ENCODE assay signal across 1 cellular context in genomic region chr1:116504308-116505156, GRCh38.
TF ChIP-seq lines count a peak whose summit lies in the region.

No MANE protein-coding gene starts in this region.

TF ChIP-seq in K562, 482 proteins besides CTCF, POLR2A, EP300 and RAD21 (continued from another document and continues in another):
- TF ChIP-seq POLR2AphosphoS5 (IDR thresholded peaks at IDR 0.05; ENCODE audit: control insufficient read depth, insufficient read depth, low read depth, low read length) (0 out of 2 replicates have a peak, but pooled peaks have one; percentile 31), ESRRA (IDR thresholded peaks at IDR 0.05; ENCODE audit: borderline replicate concordance, low read depth) (peak; percentile 83; the same call in 1 of the 2 replicates), GABPA (tag; conservative IDR thresholded peaks at IDR 0.05; ENCODE audit: low read depth) (peak; percentile 74), KDM4B (IDR thresholded peaks at IDR 0.05; ENCODE audit: borderline replicate concordance in 2 of 2, low read depth in 1 of 2) (peak in 1 of 2 experiments; percentile 34; a peak in 1 of 4 replicates), NFE2 (IDR thresholded peaks at IDR 0.05; ENCODE audit: low read depth) (peak; percentile 90), BACH1 (tag; IDR thresholded peaks at IDR 0.05) (peak; percentile 78; the same call in 1 of the 2 replicates), EP400 (IDR thresholded peaks at IDR 0.05) (peak; percentile 66), ZNF384 (IDR thresholded peaks at IDR 0.05; ENCODE audit: low read depth, low read length) (no peak), BRD4 (IDR thresholded peaks at IDR 0.05) (peak; percentile 59; the same call in 1 of the 2 replicates), SMARCB1 (IDR thresholded peaks at IDR 0.05; ENCODE audit: insufficient read length, low read depth) (no peak), HNRNPL (IDR thresholded peaks at IDR 0.05; ENCODE audit: low read depth, low read length) (no peak), CAMTA2 (CRISPR knock-in tag; conservative IDR thresholded peaks at IDR 0.05) (0 out of 2 replicates have a peak, but pooled peaks have one; percentile 68), STAT5A (IDR thresholded peaks at IDR 0.05; ENCODE audit: borderline replicate concordance, low read length) (no peak), ZNF224 (CRISPR knock-in tag; IDR thresholded peaks at IDR 0.05) (no peak), RBBP5 (IDR thresholded peaks at IDR 0.05; ENCODE audit: borderline replicate concordance, insufficient read depth, low read length, poor library complexity, severe bottlenecking) (peak; percentile 82), KLF6 (CRISPR knock-in tag; IDR thresholded peaks at IDR 0.05; ENCODE audit: borderline replicate concordance) (no peak; the same call in 1 of the 2 replicates), DPF2 (IDR thresholded peaks at IDR 0.05) (peak; percentile 98), HDAC8 (tag; IDR thresholded peaks at IDR 0.05) (peak; percentile 68), NCOR1 (IDR thresholded peaks at IDR 0.05) (peak; percentile 75), ZNF347 (CRISPR knock-in tag; IDR thresholded peaks at IDR 0.05; ENCODE audit: low read depth) (0 out of 2 replicates have a peak, but pooled peaks have one; percentile 43), JUNB (CRISPR knock-in tag; conservative IDR thresholded peaks at IDR 0.05) (peak; percentile 90), XRCC3 (IDR thresholded peaks at IDR 0.05) (no peak), AFF4 (CRISPR knock-in tag; IDR thresholded peaks at IDR 0.05) (0 out of 2 replicates have a peak, but pooled peaks have one; percentile 92), HDAC6 (IDR thresholded peaks at IDR 0.05; ENCODE audit: low read depth, low read length) (no peak), ZBTB33 (CRISPR knock-in tag; IDR thresholded peaks at IDR 0.05) (peak; percentile 39; the same call in 1 of the 2 replicates), HNRNPH1 (optimal IDR thresholded peaks at IDR 0.05; ENCODE audit: low read depth, low read length) (no peak), ZBTB2 (IDR thresholded peaks at IDR 0.05) (0 out of 2 replicates have a peak, but pooled peaks have one; percentile 12), DLX4 (CRISPR knock-in tag; IDR thresholded peaks at IDR 0.05) (no peak), ZNF586 (CRISPR knock-in tag; conservative IDR thresholded peaks at IDR 0.05) (no peak), HDAC1 (IDR thresholded peaks at IDR 0.05) (peak in 1 of 2 experiments; percentile 62; a peak in 2 of 4 replicates), MNT (conservative IDR thresholded peaks at IDR 0.05) (peak; percentile 63 to 79; a peak in 2 of 4 replicates), MAFK (IDR thresholded peaks at IDR 0.05; ENCODE audit: low read length) (peak; percentile 65; the same call in 1 of the 2 replicates), TSC22D4 (tag; IDR thresholded peaks at IDR 0.05) (no peak), TAF7 (tag; IDR thresholded peaks at IDR 0.05) (peak; percentile 57; the same call in 1 of the 2 replicates), HMGN3 (IDR thresholded peaks at IDR 0.05; ENCODE audit: borderline replicate concordance, extremely low read depth, insufficient read length, low read depth, low read length) (peak; percentile 2), RBFOX2 (IDR thresholded peaks at IDR 0.05; ENCODE audit: low read depth, low read length) (peak; percentile 16), ZNF212 (CRISPR knock-in tag; IDR thresholded peaks at IDR 0.05) (no peak), RREB1 (CRISPR knock-in tag; IDR thresholded peaks at IDR 0.05) (no peak), NUFIP1 (IDR thresholded peaks at IDR 0.05; ENCODE audit: partially characterized antibody) (no peak)
- TF ChIP-seq, protein P1, sequence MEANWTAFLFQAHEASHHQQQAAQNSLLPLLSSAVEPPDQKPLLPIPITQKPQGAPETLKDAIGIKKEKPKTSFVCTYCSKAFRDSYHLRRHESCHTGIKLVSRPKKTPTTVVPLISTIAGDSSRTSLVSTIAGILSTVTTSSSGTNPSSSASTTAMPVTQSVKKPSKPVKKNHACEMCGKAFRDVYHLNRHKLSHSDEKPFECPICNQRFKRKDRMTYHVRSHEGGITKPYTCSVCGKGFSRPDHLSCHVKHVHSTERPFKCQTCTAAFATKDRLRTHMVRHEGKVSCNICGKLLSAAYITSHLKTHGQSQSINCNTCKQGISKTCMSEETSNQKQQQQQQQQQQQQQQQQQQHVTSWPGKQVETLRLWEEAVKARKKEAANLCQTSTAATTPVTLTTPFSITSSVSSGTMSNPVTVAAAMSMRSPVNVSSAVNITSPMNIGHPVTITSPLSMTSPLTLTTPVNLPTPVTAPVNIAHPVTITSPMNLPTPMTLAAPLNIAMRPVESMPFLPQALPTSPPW (CRISPR knock-in tag; IDR thresholded peaks at IDR 0.05): peak; percentile 68
- TF ChIP-seq, protein P2, sequence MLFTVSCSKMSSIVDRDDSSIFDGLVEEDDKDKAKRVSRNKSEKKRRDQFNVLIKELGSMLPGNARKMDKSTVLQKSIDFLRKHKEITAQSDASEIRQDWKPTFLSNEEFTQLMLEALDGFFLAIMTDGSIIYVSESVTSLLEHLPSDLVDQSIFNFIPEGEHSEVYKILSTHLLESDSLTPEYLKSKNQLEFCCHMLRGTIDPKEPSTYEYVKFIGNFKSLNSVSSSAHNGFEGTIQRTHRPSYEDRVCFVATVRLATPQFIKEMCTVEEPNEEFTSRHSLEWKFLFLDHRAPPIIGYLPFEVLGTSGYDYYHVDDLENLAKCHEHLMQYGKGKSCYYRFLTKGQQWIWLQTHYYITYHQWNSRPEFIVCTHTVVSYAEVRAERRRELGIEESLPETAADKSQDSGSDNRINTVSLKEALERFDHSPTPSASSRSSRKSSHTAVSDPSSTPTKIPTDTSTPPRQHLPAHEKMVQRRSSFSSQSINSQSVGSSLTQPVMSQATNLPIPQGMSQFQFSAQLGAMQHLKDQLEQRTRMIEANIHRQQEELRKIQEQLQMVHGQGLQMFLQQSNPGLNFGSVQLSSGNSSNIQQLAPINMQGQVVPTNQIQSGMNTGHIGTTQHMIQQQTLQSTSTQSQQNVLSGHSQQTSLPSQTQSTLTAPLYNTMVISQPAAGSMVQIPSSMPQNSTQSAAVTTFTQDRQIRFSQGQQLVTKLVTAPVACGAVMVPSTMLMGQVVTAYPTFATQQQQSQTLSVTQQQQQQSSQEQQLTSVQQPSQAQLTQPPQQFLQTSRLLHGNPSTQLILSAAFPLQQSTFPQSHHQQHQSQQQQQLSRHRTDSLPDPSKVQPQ (CRISPR knock-in tag; IDR thresholded peaks at IDR 0.05; ENCODE audit: borderline replicate concordance): no peak
